2 cellular contexts compared by ENCODE assay signal in the genomic region with DNA sequence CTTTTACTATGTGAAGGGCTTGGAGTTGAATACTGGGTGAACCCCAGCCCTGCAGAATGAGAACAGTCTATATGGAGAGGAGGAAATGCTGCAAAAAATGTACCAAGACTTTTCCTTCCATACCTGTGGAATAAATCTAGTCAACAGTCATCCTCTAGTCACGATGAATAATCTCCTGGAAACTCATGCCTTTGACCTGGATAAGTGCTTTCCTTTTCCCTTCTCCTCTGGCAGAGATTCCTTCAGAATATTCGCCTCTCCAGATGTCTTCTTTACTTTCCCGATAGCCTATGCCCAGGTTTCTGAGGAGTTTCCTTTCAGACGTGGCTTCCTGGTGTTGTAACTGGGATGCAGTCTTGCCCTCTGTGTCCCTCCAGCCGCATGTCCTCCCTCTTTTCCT.
TF ChIP-seq lines count a peak whose summit lies in the region.

No MANE protein-coding gene starts in this region.

TF ChIP-seq in SK-N-SH, 30 proteins besides CTCF, POLR2A, EP300 and RAD21 (continued from another document):
- no peak for TF ChIP-seq REST (IDR thresholded peaks at IDR 0.05; ENCODE audit: low read depth, low read length)

TF ChIP-seq in SK-N-SH treated with all-trans-retinoic acid at 6 μM for 48 hours, 23 proteins besides CTCF, POLR2A, EP300 and RAD21 (continued from another document):
- TF ChIP-seq PATZ1 (CRISPR knock-in tag; IDR thresholded peaks at IDR 0.05; ENCODE audit: borderline replicate concordance) (no peak), ZNF70 (CRISPR knock-in tag; IDR thresholded peaks at IDR 0.05) (no peak), SNAI2 (CRISPR knock-in tag; IDR thresholded peaks at IDR 0.05) (no peak)
- TF ChIP-seq, protein P1, sequence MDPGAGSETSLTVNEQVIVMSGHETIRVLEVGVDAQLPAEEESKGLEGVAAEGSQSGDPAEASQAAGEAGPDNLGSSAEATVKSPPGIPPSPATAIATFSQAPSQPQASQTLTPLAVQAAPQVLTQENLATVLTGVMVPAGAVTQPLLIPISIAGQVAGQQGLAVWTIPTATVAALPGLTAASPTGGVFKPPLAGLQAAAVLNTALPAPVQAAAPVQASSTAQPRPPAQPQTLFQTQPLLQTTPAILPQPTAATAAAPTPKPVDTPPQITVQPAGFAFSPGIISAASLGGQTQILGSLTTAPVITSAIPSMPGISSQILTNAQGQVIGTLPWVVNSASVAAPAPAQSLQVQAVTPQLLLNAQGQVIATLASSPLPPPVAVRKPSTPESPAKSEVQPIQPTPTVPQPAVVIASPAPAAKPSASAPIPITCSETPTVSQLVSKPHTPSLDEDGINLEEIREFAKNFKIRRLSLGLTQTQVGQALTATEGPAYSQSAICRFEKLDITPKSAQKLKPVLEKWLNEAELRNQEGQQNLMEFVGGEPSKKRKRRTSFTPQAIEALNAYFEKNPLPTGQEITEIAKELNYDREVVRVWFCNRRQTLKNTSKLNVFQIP (CRISPR knock-in tag; IDR thresholded peaks at IDR 0.05; ENCODE audit: borderline replicate concordance, low read depth) = no peak
TF ChIP-seq in SK-N-SH treated with all-trans-retinoic acid at 6 μM for 48 hours: peak in this region for 0.
